1 cellular context compared by ENCODE assay signal in the genomic region with DNA sequence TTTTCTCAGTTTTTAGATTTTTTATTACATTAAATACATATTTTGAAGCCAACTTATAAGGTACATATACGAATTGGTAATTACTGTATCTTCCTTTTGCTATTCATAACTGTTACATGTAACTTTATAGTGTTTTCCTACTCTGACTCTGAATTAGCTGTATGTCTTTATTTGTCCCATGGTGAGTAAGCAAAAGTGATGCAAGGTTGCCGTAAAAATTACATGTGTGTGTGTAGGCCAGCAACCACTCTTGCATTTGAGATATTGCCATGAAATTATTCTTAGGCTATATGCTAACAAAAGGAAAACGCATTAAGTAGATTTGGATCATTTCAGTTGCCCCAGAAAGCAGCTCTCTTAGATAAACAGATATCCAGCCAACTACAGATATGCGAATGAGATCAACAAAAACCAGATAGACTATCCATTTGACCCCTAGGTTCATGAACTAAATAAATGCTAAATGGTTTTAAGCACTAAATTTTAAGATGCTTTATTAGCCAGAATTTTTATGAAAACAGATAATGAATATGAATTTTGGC.
TF ChIP-seq lines count a peak whose summit lies in the region.

No MANE protein-coding gene starts in this region.

TF ChIP-seq in SK-N-SH treated with all-trans-retinoic acid at 6 μM for 48 hours, 23 proteins besides CTCF, POLR2A, EP300 and RAD21 (continued from another document):
- TF ChIP-seq, protein P1, sequence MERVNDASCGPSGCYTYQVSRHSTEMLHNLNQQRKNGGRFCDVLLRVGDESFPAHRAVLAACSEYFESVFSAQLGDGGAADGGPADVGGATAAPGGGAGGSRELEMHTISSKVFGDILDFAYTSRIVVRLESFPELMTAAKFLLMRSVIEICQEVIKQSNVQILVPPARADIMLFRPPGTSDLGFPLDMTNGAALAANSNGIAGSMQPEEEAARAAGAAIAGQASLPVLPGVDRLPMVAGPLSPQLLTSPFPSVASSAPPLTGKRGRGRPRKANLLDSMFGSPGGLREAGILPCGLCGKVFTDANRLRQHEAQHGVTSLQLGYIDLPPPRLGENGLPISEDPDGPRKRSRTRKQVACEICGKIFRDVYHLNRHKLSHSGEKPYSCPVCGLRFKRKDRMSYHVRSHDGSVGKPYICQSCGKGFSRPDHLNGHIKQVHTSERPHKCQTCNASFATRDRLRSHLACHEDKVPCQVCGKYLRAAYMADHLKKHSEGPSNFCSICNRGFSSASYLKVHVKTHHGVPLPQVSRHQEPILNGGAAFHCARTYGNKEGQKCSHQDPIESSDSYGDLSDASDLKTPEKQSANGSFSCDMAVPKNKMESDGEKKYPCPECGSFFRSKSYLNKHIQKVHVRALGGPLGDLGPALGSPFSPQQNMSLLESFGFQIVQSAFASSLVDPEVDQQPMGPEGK (CRISPR knock-in tag; IDR thresholded peaks at IDR 0.05; ENCODE audit: borderline replicate concordance) = no peak
- TF ChIP-seq ZFP30 (CRISPR knock-in tag; IDR thresholded peaks at IDR 0.05) (no peak), CSDC2 (CRISPR knock-in tag; IDR thresholded peaks at IDR 0.05) (no peak), ZNF8 (CRISPR knock-in tag; IDR thresholded peaks at IDR 0.05) (no peak), ISL1 (CRISPR knock-in tag; IDR thresholded peaks at IDR 0.05) (no peak), ZNF565 (CRISPR knock-in tag; conservative IDR thresholded peaks at IDR 0.05; ENCODE audit: low read depth) (no peak), BACH2 (CRISPR knock-in tag; IDR thresholded peaks at IDR 0.05; ENCODE audit: borderline replicate concordance) (no peak), ZC3H10 (CRISPR knock-in tag; IDR thresholded peaks at IDR 0.05) (no peak), SNAI2 (CRISPR knock-in tag; IDR thresholded peaks at IDR 0.05) (no peak)
- TF ChIP-seq, protein P2, sequence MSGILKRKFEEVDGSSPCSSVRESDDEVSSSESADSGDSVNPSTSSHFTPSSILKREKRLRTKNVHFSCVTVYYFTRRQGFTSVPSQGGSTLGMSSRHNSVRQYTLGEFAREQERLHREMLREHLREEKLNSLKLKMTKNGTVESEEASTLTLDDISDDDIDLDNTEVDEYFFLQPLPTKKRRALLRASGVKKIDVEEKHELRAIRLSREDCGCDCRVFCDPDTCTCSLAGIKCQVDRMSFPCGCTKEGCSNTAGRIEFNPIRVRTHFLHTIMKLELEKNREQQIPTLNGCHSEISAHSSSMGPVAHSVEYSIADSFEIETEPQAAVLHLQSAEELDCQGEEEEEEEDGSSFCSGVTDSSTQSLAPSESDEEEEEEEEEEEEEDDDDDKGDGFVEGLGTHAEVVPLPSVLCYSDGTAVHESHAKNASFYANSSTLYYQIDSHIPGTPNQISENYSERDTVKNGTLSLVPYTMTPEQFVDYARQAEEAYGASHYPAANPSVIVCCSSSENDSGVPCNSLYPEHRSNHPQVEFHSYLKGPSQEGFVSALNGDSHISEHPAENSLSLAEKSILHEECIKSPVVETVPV (CRISPR knock-in tag; IDR thresholded peaks at IDR 0.05) = no peak
TF ChIP-seq in SK-N-SH treated with all-trans-retinoic acid at 6 μM for 48 hours: peak in this region for 0.
